ENCODE assay signal across 2 cellular contexts in the genomic region with DNA sequence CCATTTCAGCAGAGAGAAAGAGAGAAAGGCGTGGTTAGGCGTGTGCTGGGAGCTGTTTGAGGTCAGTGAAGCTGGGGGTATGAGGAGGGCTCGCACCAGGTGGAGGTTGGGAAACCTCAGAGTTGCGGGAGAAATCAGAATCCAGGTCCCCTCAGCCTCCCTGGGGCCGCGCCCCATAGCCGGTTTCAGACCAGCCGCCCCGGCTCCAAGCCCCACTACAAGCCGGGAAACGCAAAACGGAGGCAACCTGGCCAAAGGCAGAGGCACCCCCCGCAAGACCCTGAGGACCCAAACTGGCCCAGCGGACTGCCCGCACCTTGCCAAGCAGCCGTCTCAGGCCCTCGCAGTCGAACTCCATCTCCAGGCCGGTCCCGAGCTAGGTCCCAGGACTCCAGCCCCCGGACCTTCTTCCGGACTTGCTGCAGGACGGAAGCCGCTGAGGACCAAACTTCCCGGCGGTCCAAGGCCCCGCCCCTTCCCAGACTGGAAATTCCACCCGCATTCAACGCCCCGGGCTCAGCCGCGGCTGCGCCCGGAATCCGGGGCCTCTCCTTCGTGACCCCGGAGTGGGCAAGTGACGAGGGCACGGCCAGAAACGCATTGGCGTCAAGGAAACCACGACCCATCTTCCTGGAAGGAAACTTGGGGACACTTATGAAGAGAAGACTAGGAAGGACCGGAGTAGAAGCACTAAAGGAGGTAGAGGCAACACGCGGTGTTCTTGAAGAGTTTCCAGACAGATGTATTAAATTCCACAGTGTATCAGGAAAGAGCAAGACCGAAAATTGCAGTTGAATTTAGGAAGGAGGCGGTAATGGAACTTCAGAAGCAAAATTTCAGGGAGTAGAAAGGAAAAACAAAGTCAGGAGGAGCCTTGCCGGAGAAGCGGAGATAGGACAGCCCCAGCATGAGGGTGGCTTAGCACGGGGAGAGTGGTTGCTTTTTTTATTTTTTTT.
TF ChIP-seq lines count a peak whose summit lies in the region.

TSS of gene UEVLD (minus strand) at position 438 of the 956 bp plus-strand sequence. CDS start at position 358, 80 bp downstream.

TF ChIP-seq in HEK293, 187 proteins besides CTCF, POLR2A, EP300 and RAD21 (continued from another document and continues in another):
- TF ChIP-seq, protein P1, sequence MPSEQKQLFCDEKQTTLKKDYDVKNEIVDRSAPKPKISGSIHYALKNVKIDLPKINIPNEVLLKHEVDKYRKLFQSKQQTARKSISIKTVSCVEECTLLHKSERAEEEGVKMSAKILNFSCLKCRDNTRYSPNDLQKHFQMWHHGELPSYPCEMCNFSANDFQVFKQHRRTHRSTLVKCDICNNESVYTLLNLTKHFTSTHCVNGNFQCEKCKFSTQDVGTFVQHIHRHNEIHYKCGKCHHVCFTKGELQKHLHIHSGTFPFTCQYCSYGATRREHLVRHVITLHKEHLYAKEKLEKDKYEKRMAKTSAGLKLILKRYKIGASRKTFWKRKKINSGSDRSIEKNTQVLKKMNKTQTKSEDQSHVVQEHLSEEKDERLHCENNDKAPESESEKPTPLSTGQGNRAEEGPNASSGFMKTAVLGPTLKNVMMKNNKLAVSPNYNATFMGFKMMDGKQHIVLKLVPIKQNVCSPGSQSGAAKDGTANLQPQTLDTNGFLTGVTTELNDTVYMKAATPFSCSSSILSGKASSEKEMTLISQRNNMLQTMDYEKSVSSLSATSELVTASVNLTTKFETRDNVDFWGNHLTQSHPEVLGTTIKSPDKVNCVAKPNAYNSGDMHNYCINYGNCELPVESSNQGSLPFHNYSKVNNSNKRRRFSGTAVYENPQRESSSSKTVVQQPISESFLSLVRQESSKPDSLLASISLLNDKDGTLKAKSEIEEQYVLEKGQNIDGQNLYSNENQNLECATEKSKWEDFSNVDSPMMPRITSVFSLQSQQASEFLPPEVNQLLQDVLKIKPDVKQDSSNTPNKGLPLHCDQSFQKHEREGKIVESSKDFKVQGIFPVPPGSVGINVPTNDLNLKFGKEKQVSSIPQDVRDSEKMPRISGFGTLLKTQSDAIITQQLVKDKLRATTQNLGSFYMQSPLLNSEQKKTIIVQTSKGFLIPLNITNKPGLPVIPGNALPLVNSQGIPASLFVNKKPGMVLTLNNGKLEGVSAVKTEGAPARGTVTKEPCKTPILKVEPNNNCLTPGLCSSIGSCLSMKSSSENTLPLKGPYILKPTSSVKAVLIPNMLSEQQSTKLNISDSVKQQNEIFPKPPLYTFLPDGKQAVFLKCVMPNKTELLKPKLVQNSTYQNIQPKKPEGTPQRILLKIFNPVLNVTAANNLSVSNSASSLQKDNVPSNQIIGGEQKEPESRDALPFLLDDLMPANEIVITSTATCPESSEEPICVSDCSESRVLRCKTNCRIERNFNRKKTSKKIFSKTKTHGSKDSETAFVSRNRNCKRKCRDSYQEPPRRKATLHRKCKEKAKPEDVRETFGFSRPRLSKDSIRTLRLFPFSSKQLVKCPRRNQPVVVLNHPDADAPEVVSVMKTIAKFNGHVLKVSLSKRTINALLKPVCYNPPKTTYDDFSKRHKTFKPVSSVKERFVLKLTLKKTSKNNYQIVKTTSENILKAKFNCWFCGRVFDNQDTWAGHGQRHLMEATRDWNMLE (tag by site-specific recombination; conservative IDR thresholded peaks at IDR 0.05; ENCODE audit: low read depth): 0 out of 2 replicates have a peak, but pooled peaks have one; percentile 16
- TF ChIP-seq ZNF660 (tag by site-specific recombination; IDR thresholded peaks at IDR 0.05) (peak; percentile 77), ZSCAN30 (tag by site-specific recombination; IDR thresholded peaks at IDR 0.05) (peak; percentile 70), ZNF600 (tag by site-specific recombination; IDR thresholded peaks at IDR 0.05) (peak; percentile 76), SP2 (tag by site-specific recombination; IDR thresholded peaks at IDR 0.05) (peak; percentile 52), ATF2 (tag by site-specific recombination; IDR thresholded peaks at IDR 0.05; ENCODE audit: low read depth) (no peak), ZNF501 (tag by site-specific recombination; IDR thresholded peaks at IDR 0.05) (peak; percentile 70; the same call in 1 of the 2 replicates), ZNF394 (tag by site-specific recombination; IDR thresholded peaks at IDR 0.05; ENCODE audit: borderline replicate concordance) (0 out of 2 replicates have a peak, but pooled peaks have one; percentile 35), ZNF175 (tag by site-specific recombination; IDR thresholded peaks at IDR 0.05) (no peak)
- TF ChIP-seq, protein P2, sequence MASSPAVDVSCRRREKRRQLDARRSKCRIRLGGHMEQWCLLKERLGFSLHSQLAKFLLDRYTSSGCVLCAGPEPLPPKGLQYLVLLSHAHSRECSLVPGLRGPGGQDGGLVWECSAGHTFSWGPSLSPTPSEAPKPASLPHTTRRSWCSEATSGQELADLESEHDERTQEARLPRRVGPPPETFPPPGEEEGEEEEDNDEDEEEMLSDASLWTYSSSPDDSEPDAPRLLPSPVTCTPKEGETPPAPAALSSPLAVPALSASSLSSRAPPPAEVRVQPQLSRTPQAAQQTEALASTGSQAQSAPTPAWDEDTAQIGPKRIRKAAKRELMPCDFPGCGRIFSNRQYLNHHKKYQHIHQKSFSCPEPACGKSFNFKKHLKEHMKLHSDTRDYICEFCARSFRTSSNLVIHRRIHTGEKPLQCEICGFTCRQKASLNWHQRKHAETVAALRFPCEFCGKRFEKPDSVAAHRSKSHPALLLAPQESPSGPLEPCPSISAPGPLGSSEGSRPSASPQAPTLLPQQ (tag by site-specific recombination; IDR thresholded peaks at IDR 0.05): 0 out of 2 replicates have a peak, but pooled peaks have one; percentile 40
- TF ChIP-seq, protein P3, sequence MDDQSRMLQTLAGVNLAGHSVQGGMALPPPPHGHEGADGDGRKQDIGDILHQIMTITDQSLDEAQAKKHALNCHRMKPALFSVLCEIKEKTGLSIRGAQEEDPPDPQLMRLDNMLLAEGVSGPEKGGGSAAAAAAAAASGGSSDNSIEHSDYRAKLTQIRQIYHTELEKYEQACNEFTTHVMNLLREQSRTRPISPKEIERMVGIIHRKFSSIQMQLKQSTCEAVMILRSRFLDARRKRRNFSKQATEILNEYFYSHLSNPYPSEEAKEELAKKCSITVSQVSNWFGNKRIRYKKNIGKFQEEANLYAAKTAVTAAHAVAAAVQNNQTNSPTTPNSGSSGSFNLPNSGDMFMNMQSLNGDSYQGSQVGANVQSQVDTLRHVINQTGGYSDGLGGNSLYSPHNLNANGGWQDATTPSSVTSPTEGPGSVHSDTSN (CRISPR knock-in tag; IDR thresholded peaks at IDR 0.05): 0 out of 2 replicates have a peak, but pooled peaks have one; percentile 33
- TF ChIP-seq, protein P4, sequence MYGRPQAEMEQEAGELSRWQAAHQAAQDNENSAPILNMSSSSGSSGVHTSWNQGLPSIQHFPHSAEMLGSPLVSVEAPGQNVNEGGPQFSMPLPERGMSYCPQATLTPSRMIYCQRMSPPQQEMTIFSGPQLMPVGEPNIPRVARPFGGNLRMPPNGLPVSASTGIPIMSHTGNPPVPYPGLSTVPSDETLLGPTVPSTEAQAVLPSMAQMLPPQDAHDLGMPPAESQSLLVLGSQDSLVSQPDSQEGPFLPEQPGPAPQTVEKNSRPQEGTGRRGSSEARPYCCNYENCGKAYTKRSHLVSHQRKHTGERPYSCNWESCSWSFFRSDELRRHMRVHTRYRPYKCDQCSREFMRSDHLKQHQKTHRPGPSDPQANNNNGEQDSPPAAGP (tag by site-specific recombination; IDR thresholded peaks at IDR 0.05): peak; percentile 49; the same call in 1 of the 2 replicates

TF ChIP-seq in K562, 482 proteins besides CTCF, POLR2A, EP300 and RAD21 (continued from another document and continues in another):
- no peak for TF ChIP-seq ZNF639 (CRISPR knock-in tag; conservative IDR thresholded peaks at IDR 0.05 in 1 of 2, IDR thresholded peaks at IDR 0.05 in 1 of 2)
- no peak for TF ChIP-seq SMAD2 (IDR thresholded peaks at IDR 0.05; ENCODE audit: low read depth, low read length)
- TF ChIP-seq, protein P5, sequence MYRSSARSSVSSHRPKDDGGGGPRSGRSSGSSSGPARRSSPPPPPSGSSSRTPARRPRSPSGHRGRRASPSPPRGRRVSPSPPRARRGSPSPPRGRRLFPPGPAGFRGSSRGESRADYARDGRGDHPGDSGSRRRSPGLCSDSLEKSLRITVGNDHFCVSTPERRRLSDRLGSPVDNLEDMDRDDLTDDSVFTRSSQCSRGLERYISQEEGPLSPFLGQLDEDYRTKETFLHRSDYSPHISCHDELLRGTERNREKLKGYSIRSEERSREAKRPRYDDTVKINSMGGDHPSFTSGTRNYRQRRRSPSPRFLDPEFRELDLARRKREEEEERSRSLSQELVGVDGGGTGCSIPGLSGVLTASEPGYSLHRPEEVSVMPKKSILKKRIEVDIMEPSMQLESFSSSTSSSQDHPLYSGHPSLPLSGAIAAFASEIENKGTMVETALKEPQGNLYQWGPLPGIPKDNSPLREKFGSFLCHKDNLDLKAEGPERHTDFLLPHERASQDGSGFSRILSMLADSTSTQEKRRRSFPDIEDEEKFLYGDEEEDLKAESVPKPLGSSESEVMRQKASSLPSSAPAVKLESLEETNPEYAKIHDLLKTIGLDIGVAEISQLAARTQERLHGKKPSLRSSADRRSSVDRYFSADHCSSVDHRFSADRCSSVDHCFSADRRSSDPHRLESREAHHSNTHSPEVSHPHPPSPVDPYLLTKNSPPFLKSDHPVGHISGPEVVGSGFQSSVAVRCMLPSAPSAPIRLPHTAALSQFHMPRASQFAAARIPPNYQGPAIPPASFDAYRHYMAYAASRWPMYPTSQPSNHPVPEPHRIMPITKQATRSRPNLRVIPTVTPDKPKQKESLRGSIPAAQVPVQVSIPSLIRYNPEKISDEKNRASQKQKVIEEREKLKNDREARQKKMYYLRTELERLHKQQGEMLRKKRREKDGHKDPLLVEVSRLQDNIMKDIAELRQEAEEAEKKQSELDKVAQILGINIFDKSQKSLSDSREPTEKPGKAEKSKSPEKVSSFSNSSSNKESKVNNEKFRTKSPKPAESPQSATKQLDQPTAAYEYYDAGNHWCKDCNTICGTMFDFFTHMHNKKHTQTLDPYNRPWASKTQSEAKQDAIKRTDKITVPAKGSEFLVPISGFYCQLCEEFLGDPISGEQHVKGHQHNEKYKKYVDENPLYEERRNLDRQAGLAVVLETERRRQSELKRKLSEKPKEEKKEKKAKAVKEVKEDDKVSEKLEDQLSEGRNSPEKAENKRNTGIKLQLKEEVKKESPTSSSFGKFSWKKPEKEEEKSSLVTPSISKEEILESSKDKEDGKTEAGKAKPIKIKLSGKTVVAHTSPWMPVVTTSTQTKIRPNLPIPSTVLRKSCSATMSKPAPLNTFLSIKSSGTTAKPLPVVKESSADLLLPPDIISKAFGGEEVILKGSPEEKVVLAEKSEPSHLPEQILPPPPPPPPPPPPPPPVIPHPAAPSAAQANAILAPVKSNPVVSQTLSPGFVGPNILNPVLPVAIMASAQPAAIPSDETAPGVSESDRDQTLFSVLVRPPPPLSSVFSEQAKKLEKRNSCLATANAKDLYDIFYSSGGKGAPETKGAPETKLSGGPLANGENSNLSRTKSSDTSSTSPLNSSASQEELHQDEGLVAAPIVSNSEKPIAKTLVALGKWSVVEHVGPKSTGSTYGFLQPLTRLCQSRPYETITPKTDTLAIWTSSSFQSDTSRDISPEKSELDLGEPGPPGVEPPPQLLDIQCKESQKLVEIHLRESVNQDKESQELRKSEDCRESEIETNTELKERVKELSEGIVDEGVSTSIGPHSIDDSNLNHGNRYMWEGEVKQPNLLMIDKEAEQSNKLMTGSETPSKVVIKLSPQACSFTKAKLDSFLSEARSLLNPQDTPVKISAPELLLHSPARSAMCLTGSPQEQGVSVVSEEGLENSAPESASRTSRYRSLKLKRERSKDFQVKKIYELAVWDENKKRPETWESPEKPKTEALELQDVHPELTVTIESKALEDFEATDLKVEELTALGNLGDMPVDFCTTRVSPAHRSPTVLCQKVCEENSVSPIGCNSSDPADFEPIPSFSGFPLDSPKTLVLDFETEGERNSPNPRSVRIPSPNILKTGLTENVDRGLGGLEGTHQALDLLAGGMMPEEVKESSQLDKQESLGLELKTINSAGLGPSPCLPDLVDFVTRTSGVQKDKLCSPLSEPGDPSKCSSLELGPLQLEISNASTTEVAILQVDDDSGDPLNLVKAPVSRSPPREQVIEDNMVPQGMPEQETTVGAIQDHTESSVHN (IDR thresholded peaks at IDR 0.05; ENCODE audit: borderline replicate concordance in 1 of 2, low read depth in 1 of 2): no peak
- no peak for TF ChIP-seq MYBL2 (IDR thresholded peaks at IDR 0.05; ENCODE audit: low read depth)
- TF ChIP-seq MYBL2 (CRISPR knock-in tag; IDR thresholded peaks at IDR 0.05; ENCODE audit: borderline replicate concordance): no peak
- TF ChIP-seq MEIS2 (IDR thresholded peaks at IDR 0.05; ENCODE audit: partially characterized antibody): no peak
- TF ChIP-seq SRF (CRISPR knock-in tag; IDR thresholded peaks at IDR 0.05): no peak
- TF ChIP-seq PRDM10 (IDR thresholded peaks at IDR 0.05; ENCODE audit: partially characterized antibody): peak; percentile 33
- TF ChIP-seq ILF3 (IDR thresholded peaks at IDR 0.05; ENCODE audit: borderline replicate concordance): no peak
- TF ChIP-seq SNRNP70 (optimal IDR thresholded peaks at IDR 0.05; ENCODE audit: low read depth, low read length): no peak
- TF ChIP-seq ZNF282 (CRISPR knock-in tag; IDR thresholded peaks at IDR 0.05): no peak
- TF ChIP-seq SREBF2 (CRISPR knock-in tag; IDR thresholded peaks at IDR 0.05): no peak
- TF ChIP-seq FOXJ2 (tag; IDR thresholded peaks at IDR 0.05): no peak
